Comparison of ENCODE assay signal across 17 cellular contexts in the genomic region with DNA sequence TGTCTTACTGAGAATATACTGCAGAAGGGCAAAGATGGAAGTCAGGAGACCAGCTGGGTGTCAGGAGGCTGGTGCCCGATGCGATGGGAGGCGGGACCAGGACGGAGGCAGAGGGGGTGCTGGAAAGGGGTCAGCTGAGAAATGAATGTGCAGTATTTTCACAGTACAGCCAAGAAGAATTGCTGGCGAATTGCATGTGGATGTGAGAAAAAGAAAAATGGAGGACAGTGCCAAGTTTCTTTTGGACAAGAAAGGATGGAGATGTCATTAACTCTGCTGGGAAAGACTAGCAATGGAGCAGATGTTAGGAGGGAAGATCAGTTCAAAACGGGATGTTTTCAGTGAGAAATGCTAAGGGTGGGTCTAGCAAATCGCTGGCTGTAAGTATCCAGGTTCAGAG. TPM values are rescaled to one million over a fixed set of nuclear protein-coding genes. Genes with fewer than 3 reads are reported as not detected.
A peak's percentile ranks its signal among the peaks of the same experiment; 100 is the strongest.
DNase-seq lines count a peak whose midpoint lies in the region; ATAC-seq and TF ChIP-seq lines count a peak whose summit lies in the region.
"Had no signal": no experiment of that assay in that cellular context is flagged by ENCODE, and none has a peak within 500 bp of the region (broad histone marks: within the 10 kb centered on the region; RNA-seq: fewer than 3 reads in every experiment).

No MANE protein-coding gene starts in this region.

- H3K9me3 ChIP-seq in liver (ENCODE audit: control insufficient read depth in 4 of 4, low read length in 3 of 4) (no peaks in the 10 kb centered on the region), suprapubic skin (no peaks in the 10 kb centered on the region), HAP-1 (no peaks in the 10 kb centered on the region)

- H3K27ac ChIP-seq in liver (ENCODE audit: low read depth in 1 of 2, low read length in 2 of 2), result peak overlapping the region; percentile 39 to 67
- H3K27ac ChIP-seq in suprapubic skin, result peak overlapping the region; percentile 32
- H3K27ac ChIP-seq: BLaER1 treated with 17β-estradiol and CSF1 and Interleukin-3, amounts not matched to agents 10 nM and 100 nM; PC-9 had no signal

- no peaks in the 10 kb centered on the region for H3K36me3 Mint-ChIP-seq in activated naive CD8-positive, alpha-beta T cell
- peaks cover 1% of the 10 kb centered on the region for H3K36me3 Mint-ChIP-seq in activated naive CD8-positive, alpha-beta T cell treated with anti-CD3 and anti-CD28 coated beads, Interleukin-2, amount 50 U/mL, for 24 hours (ENCODE audit: low read depth)

- H3K4me3 Mint-ChIP-seq in activated naive CD8-positive, alpha-beta T cell, result no peak overlapping the region
- H3K4me3 Mint-ChIP-seq in activated naive CD8-positive, alpha-beta T cell treated with anti-CD3 and anti-CD28 coated beads, Interleukin-2, amount 50 U/mL, for 24 hours, result no peak overlapping the region
- H3K4me3 Mint-ChIP-seq: CD8-positive, alpha-beta memory T cell had no signal

- WGBS in liver, result 86% methylated on average over 7 of the region's 7 CpGs
- 61% methylated on average over 7 of the region's 7 CpGs for WGBS in suprapubic skin

- no peaks in the 10 kb centered on the region for H3K9me3 Mint-ChIP-seq in activated naive CD8-positive, alpha-beta T cell (ENCODE audit: low read depth)
- H3K9me3 Mint-ChIP-seq in activated naive CD8-positive, alpha-beta T cell treated with anti-CD3 and anti-CD28 coated beads, Interleukin-2, amount 50 U/mL, for 24 hours, result no peaks in the 10 kb centered on the region
- H3K9me3 Mint-ChIP-seq: CD8-positive, alpha-beta memory T cell had no signal

- H3K9ac ChIP-seq in liver (ENCODE audit: low read depth in 1 of 2, low read length in 2 of 2), result no peak overlapping the region
- H3K9ac ChIP-seq: BLaER1 treated with 17β-estradiol and CSF1 and Interleukin-3, amounts not matched to agents 10 nM and 100 nM had no signal

- no peaks in the 10 kb centered on the region for H3K27me3 ChIP-seq in liver (ENCODE audit: control insufficient read depth in 4 of 4, insufficient read depth in 4 of 4, low read length in 3 of 4)
- no peaks in the 10 kb centered on the region for H3K27me3 ChIP-seq in suprapubic skin
- no peaks in the 10 kb centered on the region for H3K27me3 ChIP-seq in HAP-1 (ENCODE audit: low read depth)
- H3K27me3 ChIP-seq: BLaER1 treated with 17β-estradiol and CSF1 and Interleukin-3, amounts not matched to agents 10 nM and 100 nM had no signal

- TF ChIP-seq CTCF in fibroblast of the aortic adventitia (IDR thresholded peaks at IDR 0.05; ENCODE audit: insufficient read depth, low read length) (no peak), liver (IDR thresholded peaks at IDR 0.05; ENCODE audit: low read depth, low read length, missing input control) (no peak), suprapubic skin (IDR thresholded peaks at IDR 0.05) (no peak)

- H3K4me1 ChIP-seq in liver (ENCODE audit: control insufficient read depth in 4 of 4, insufficient read depth in 4 of 4, low read length in 3 of 4) (peaks cover 3 to 48% (median 28%) of the 10 kb centered on the region in 4 donors), suprapubic skin (peaks cover 2% of the 10 kb centered on the region), HAP-1 (no peaks in the 10 kb centered on the region)

- H3K4me3 ChIP-seq in fibroblast of the aortic adventitia (ENCODE audit: low read depth, low read length) (no peak overlapping the region), liver (ENCODE audit: low read depth in 1 of 3, low read length in 3 of 3) (no peak overlapping the region), suprapubic skin (peak overlapping the region; percentile 6), HAP-1 (no peak overlapping the region)
- H3K4me3 ChIP-seq: BLaER1 treated with 17β-estradiol and CSF1 and Interleukin-3, amounts not matched to agents 10 nM and 100 nM; PC-9 had no signal

- H3K36me3 ChIP-seq in liver (ENCODE audit: control insufficient read depth in 4 of 4, insufficient read depth in 3 of 4, low read depth in 1 of 4, low read length in 3 of 4) (no peaks in the 10 kb centered on the region), suprapubic skin (no peaks in the 10 kb centered on the region), HAP-1 (replicated peaks) (no peaks in the 10 kb centered on the region)

- H3K27ac Mint-ChIP-seq in activated naive CD8-positive, alpha-beta T cell, result peak overlapping the region; percentile 23
- H3K27ac Mint-ChIP-seq in activated naive CD8-positive, alpha-beta T cell treated with anti-CD3 and anti-CD28 coated beads, Interleukin-2, amount 50 U/mL, for 24 hours, result no peak overlapping the region

- no peak for TF ChIP-seq EP300 in suprapubic skin (IDR thresholded peaks at IDR 0.05)

- H3K4me1 Mint-ChIP-seq in activated naive CD8-positive, alpha-beta T cell (ENCODE audit: low read depth), result no peaks in the 10 kb centered on the region
- peaks cover 4% of the 10 kb centered on the region for H3K4me1 Mint-ChIP-seq in activated naive CD8-positive, alpha-beta T cell treated with anti-CD3 and anti-CD28 coated beads, Interleukin-2, amount 50 U/mL, for 24 hours

- no peak for TF ChIP-seq RAD21 in liver (IDR thresholded peaks at IDR 0.05)

- TF ChIP-seq POLR2A in suprapubic skin (IDR thresholded peaks at IDR 0.05), result no peak

- DNase-seq in activated naive CD8-positive, alpha-beta T cell treated with anti-CD3 and anti-CD28 coated beads, Interleukin-2, amount 50 U/mL, for 24 hours, result no peak
- DNase-seq in fibroblast of the aortic adventitia (ENCODE audit: low read depth) (peak; percentile 67), suprapubic skin (ENCODE audit: low spot score in 2 of 2) (no peak), HAP-1 (ENCODE audit: low spot score in 2 of 2) (no peak)
- no peak for DNase-seq in activated T-cell treated with anti-CD3 and anti-CD28 coated beads, Interleukin-2, amount 50 U/mL, for 1 hour
- DNase-seq: CD8-positive, alpha-beta memory T cell; DMS79 treated with DMSO at 0.1 percent for 48 hours; KBM-7; NCI-H1436; NCI-H2171 treated with DMSO at 0.1 percent for 48 hours; NCI-H748 treated with DMSO at 0.1 percent for 48 hours; PC-9 had no signal

- no peak for ATAC-seq in activated naive CD8-positive, alpha-beta T cell treated with anti-CD3 and anti-CD28 coated beads, Interleukin-2, amount 50 U/mL, for 24 hours
- ATAC-seq in HG03135 (IDR thresholded peaks at IDR 0.05; ENCODE audit: unreplicated experiment), result no peak
- ATAC-seq: HCT116 had no signal

- in situ Hi-C loops in HAP-1 (cut with MboI; ENCODE audit: low sequenced_read_pairs), result no loop called here

- no peaks in the 10 kb centered on the region for H3K27me3 Mint-ChIP-seq in activated naive CD8-positive, alpha-beta T cell
- no peaks in the 10 kb centered on the region for H3K27me3 Mint-ChIP-seq in activated naive CD8-positive, alpha-beta T cell treated with anti-CD3 and anti-CD28 coated beads, Interleukin-2, amount 50 U/mL, for 24 hours
- H3K27me3 Mint-ChIP-seq: CD8-positive, alpha-beta memory T cell had no signal

TF ChIP-seq in liver, 16 proteins besides CTCF, POLR2A, EP300 and RAD21 (continues in another document):
- TF ChIP-seq TAF1 (conservative IDR thresholded peaks at IDR 0.05), result no peak
- TF ChIP-seq, protein P1, sequence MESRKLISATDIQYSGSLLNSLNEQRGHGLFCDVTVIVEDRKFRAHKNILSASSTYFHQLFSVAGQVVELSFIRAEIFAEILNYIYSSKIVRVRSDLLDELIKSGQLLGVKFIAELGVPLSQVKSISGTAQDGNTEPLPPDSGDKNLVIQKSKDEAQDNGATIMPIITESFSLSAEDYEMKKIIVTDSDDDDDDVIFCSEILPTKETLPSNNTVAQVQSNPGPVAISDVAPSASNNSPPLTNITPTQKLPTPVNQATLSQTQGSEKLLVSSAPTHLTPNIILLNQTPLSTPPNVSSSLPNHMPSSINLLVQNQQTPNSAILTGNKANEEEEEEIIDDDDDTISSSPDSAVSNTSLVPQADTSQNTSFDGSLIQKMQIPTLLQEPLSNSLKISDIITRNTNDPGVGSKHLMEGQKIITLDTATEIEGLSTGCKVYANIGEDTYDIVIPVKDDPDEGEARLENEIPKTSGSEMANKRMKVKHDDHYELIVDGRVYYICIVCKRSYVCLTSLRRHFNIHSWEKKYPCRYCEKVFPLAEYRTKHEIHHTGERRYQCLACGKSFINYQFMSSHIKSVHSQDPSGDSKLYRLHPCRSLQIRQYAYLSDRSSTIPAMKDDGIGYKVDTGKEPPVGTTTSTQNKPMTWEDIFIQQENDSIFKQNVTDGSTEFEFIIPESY (IDR thresholded peaks at IDR 0.05), result no peak
- TF ChIP-seq, protein P2, sequence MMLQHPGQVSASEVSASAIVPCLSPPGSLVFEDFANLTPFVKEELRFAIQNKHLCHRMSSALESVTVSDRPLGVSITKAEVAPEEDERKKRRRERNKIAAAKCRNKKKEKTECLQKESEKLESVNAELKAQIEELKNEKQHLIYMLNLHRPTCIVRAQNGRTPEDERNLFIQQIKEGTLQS (IDR thresholded peaks at IDR 0.05), result no peak
- TF ChIP-seq HNF4A (conservative IDR thresholded peaks at IDR 0.05), result no peak
- no peak for TF ChIP-seq FOXA2 (IDR thresholded peaks at IDR 0.05)
- TF ChIP-seq EGR1 (IDR thresholded peaks at IDR 0.05; ENCODE audit: low read depth in 2 of 2), result no peak

RNA-seq across cellular contexts. Expression of a gene that starts 7.0 kb away (rescaled TPM):
- total RNA-seq in fibroblast of the aortic adventitia (ENCODE audit: low replicate concordance), result 14.2 and 21.3 TPM in 2 replicates
- total RNA-seq in liver, result 100 to 1,000 TPM in 1 of 2 donors, 10 to 100 TPM in 1; 87.8 to 179 TPM
- 100 to 1,000 TPM; 162 to 174 TPM for polyA plus RNA-seq in liver
- 10 to 100 TPM; 15.9 to 20.1 (median 18.4) TPM for total RNA-seq in suprapubic skin

RNA-seq across cellular contexts. Expression of a gene that starts 48.3 kb away (rescaled TPM):
- total RNA-seq in fibroblast of the aortic adventitia (ENCODE audit: low replicate concordance) (21.1 TPM in 2 replicates), liver (10 to 100 TPM in 1 of 2 donors, 1 to 10 TPM in 1; 7.1 to 18.7 TPM), suprapubic skin (10 to 100 TPM in 2 of 4 donors, 1 to 10 TPM in 2; 5.6 to 21.6 (median 10.4) TPM)
- polyA plus RNA-seq in liver, result 10 to 100 TPM in 1 of 2 donors, 1 to 10 TPM in 1; 7.5 to 13.5 TPM
